ENCODE assay signal across 1 cellular context in genomic region chr1:1197551-1198422, GRCh38.
TF ChIP-seq lines count a peak whose summit lies in the region.

No MANE protein-coding gene starts in this region.

TF ChIP-seq in K562, 482 proteins besides CTCF, POLR2A, EP300 and RAD21:
- no peak for TF ChIP-seq BRF1 (IDR thresholded peaks at IDR 0.05; ENCODE audit: borderline replicate concordance, extremely low read depth, insufficient read length)
- no peak for TF ChIP-seq NR2F6 (CRISPR knock-in tag; IDR thresholded peaks at IDR 0.05)
- TF ChIP-seq HNRNPL (IDR thresholded peaks at IDR 0.05; ENCODE audit: low read depth, low read length): peak; percentile 34; the same call in 1 of the 2 replicates
- no peak for TF ChIP-seq ZNF174 (CRISPR knock-in tag; IDR thresholded peaks at IDR 0.05)
- no peak for TF ChIP-seq CEBPB (tag; IDR thresholded peaks at IDR 0.05)
- TF ChIP-seq IRF2 (CRISPR knock-in tag; IDR thresholded peaks at IDR 0.05): no peak
- TF ChIP-seq SAFB2 (IDR thresholded peaks at IDR 0.05; ENCODE audit: borderline replicate concordance, low read depth, low read length, severe bottlenecking): no peak
